ENCODE assay signal across 25 cellular contexts in genomic region chr5:20500501-20500900, GRCh38.
A peak's percentile ranks its signal among the peaks of the same experiment; 100 is the strongest.
DNase-seq lines count a peak whose midpoint lies in the region; FAIRE-seq and TF ChIP-seq lines count a peak whose summit lies in the region.
"Had no signal": no experiment of that assay in that cellular context is flagged by ENCODE, and none has a peak within 500 bp of the region (broad histone marks: within the 10 kb centered on the region; RNA-seq: fewer than 3 reads in every experiment).

No MANE protein-coding gene starts in this region.

- H3K36me3 ChIP-seq in SU-DHL-6 (ENCODE audit: low read length) = no peaks in the 10 kb centered on the region
- H3K36me3 ChIP-seq: BE2C, BLaER1 had no signal

- no peak for TF ChIP-seq POLR2A in H54 (IDR thresholded peaks at IDR 0.05; ENCODE audit: low read depth, low read length)

- peak; percentile 22 for DNase-seq in NCI-H510A treated with DMSO at 0.1 percent for 48 hours (lab: John Stamatoyannopoulos, UW)
- no peak for DNase-seq in NCI-H510A (lab: John Stamatoyannopoulos, UW)
- no peak for DNase-seq in H54 (ENCODE audit: insufficient read length, low spot score)
- DNase-seq in LNCaP clone FGC (ENCODE audit: low read depth) = peak; percentile 92
- no peak for DNase-seq in NCI-H2107 treated with DMSO at 0.1 percent for 48 hours (lab: John Stamatoyannopoulos, UW; ENCODE audit: unreplicated experiment)
- DNase-seq in substantia nigra (lab: John Stamatoyannopoulos, UW) = no peak
- DNase-seq: 8988T; ACHN; BE2C; C1 segment of cervical spinal cord; CD4-positive, alpha-beta memory T cell; CD4-positive, CD25-positive, alpha-beta regulatory T cell; CD8-positive, alpha-beta memory T cell; COR-L47; DMS 273 treated with DMSO at 0.1 percent for 48 hours; DMS153; DMS79; DND-41; EL; GDM1 had no signal

- peak; percentile 78 for FAIRE-seq in H54 (lab: Jason Lieb, UNC)
- FAIRE-seq: GM12892, GM18507 had no signal

- no peaks in the 10 kb centered on the region for H3K9me2 ChIP-seq in SU-DHL-6 (replicated peaks; ENCODE audit: insufficient read depth, low read length)

- no peaks in the 10 kb centered on the region for H3K9me3 ChIP-seq in SU-DHL-6 (ENCODE audit: insufficient read depth, low read length)
- H3K9me3 ChIP-seq: BE2C, BLaER1 had no signal

- no peaks in the 10 kb centered on the region for H3K79me2 ChIP-seq in SU-DHL-6 (ENCODE audit: insufficient read depth, low read length)

- H4K20me1 ChIP-seq in SU-DHL-6 (ENCODE audit: low read depth, low read length) = no peaks in the 10 kb centered on the region
- H4K20me1 ChIP-seq: BLaER1 had no signal

- H2AFZ ChIP-seq in SU-DHL-6 (ENCODE audit: low read depth, low read length, severe bottlenecking) = peak overlapping the region; percentile 53

- H3K4me2 ChIP-seq in SU-DHL-6 (ENCODE audit: low read depth, low read length, poor library complexity, severe bottlenecking) = no peak overlapping the region
- H3K4me2 ChIP-seq: BLaER1 had no signal

- TF ChIP-seq CTCF in LNCaP clone FGC (IDR thresholded peaks at IDR 0.05; ENCODE audit: control insufficient read depth, extremely low read depth, insufficient read depth) = no peak
- TF ChIP-seq CTCF in SU-DHL-6 (IDR thresholded peaks at IDR 0.05; ENCODE audit: insufficient read depth, low read length, poor library complexity, severe bottlenecking) = no peak

- H3F3A ChIP-seq in SU-DHL-6 (ENCODE audit: insufficient read depth) = no peaks in the 10 kb centered on the region; the same call in 1 of the 2 replicates

- no peak overlapping the region for H3K9ac ChIP-seq in SU-DHL-6 (ENCODE audit: low read length)
- H3K9ac ChIP-seq: BLaER1 had no signal

- H3K27me3 ChIP-seq in SU-DHL-6 (ENCODE audit: low read length) = no peaks in the 10 kb centered on the region
- H3K27me3 ChIP-seq: BE2C, BLaER1 had no signal

- H3K4me3 ChIP-seq in LNCaP clone FGC (ENCODE audit: low read depth, low read length) (no peak overlapping the region), SU-DHL-6 (ENCODE audit: insufficient read depth, low read length, poor library complexity, severe bottlenecking) (no peak overlapping the region)
- H3K4me3 ChIP-seq: BLaER1, GM12878 had no signal

- H3K27ac ChIP-seq in SU-DHL-6 (ENCODE audit: low read depth, low read length) (no peak overlapping the region), substantia nigra (ENCODE audit: low read depth, low read length, poor library complexity, severe bottlenecking) (no peak overlapping the region)
- H3K27ac ChIP-seq: BLaER1 had no signal

Comparison
In these comparisons a context has a peak if more than half of its experiments do, and no peak if none do; other contexts are left out.
1. DNase-seq: peak in NCI-H510A treated with DMSO at 0.1 percent for 48 hours (single experiment) and LNCaP clone FGC (single experiment); none in NCI-H510A (single experiment), H54 (single experiment), NCI-H2107 treated with DMSO at 0.1 percent for 48 hours (single experiment) and substantia nigra (0 of 49).